ENCODE assay signal across 23 cellular contexts in the genomic region with DNA sequence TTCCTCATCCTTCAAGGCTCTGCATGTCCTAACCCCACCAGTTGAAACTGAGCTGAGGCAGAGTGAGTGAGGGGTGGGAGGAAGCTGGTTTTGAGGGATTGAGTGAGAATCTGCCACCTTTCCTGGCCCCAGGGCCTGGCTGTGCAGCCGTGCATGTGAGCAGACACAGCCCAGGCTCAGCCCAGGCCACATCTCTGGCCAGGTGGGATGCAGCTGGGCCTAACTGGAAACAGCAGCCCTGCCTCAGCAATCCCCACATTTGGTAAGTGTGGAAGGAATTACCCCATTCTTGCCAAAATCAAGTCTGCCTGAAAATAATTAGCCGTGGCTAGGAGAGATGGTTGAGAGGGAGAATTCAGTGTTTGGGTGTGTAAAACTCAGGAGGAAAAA.
"Had no signal": no experiment of that assay in that cellular context is flagged by ENCODE, and none has a peak within 500 bp of the region (broad histone marks: within the 10 kb centered on the region; RNA-seq: fewer than 3 reads in every experiment).

No MANE protein-coding gene starts in this region.

- H3K4me1 Mint-ChIP-seq: activated T-helper 17 cell treated with anti-CD3 and anti-CD28 coated beads, Interleukin-2, amount 50 U/mL, for 72 hours; central memory CD8-positive, alpha-beta T cell; natural killer cell had no signal

- H3K9me3 Mint-ChIP-seq: activated CD4-positive, alpha-beta T cell treated with anti-CD3 and anti-CD28 coated beads, Interleukin-2, amount 10 ng/mL, durations not matched to agents 7 days and 5 days; activated CD8-positive, alpha-beta T cell treated with anti-CD3 and anti-CD28 coated beads for 36 hours; activated T-helper 17 cell treated with anti-CD3 and anti-CD28 coated beads, Interleukin-2, amount 50 U/mL, for 72 hours; central memory CD8-positive, alpha-beta T cell; effector memory CD8-positive, alpha-beta T cell; natural killer cell; T-helper 2 cell treated with Interferon-gamma antibody and Interleukin-4, amounts not matched to agents 5 μg/mL and 100 μg/mL, for 36 hours had no signal

- H3K36me3 ChIP-seq: breast epithelium, ovary, WERI-Rb-1 had no signal

- H3K4me3 Mint-ChIP-seq: activated CD4-positive, alpha-beta T cell treated with anti-CD3 and anti-CD28 coated beads, Interleukin-2, amount 10 ng/mL, durations not matched to agents 7 days and 5 days; activated CD8-positive, alpha-beta T cell treated with anti-CD3 and anti-CD28 coated beads for 36 hours; activated naive CD8-positive, alpha-beta T cell; activated T-helper 17 cell treated with anti-CD3 and anti-CD28 coated beads, Interleukin-2, amount 50 U/mL, for 72 hours; central memory CD8-positive, alpha-beta T cell; effector memory CD8-positive, alpha-beta T cell; natural killer cell; T-helper 2 cell treated with Interferon-gamma antibody and Interleukin-4, amounts not matched to agents 5 μg/mL and 100 μg/mL, for 36 hours had no signal

- DNase-seq: activated CD4-positive, alpha-beta T cell treated with anti-CD3 and anti-CD28 coated beads, Interleukin-2, amount 10 ng/mL, durations not matched to agents 7 days and 5 days; activated CD4-positive, CD25-positive, alpha-beta regulatory T cell treated with anti-CD3 and anti-CD28 coated beads, Interleukin-2, amount 50 U/mL, for 72 hours; activated CD8-positive, alpha-beta T cell treated with anti-CD3 and anti-CD28 coated beads for 36 hours; activated naive CD4-positive, alpha-beta T cell; activated T-cell treated with anti-CD3 and anti-CD28 coated beads, Interleukin-2, amount 50 U/mL, for 1 hour; effector memory CD8-positive, alpha-beta T cell; left ventricle myocardium superior; mammary epithelial cell; midbrain; natural killer cell; ovary; stomach; WERI-Rb-1 had no signal

- H3K27me3 ChIP-seq: breast epithelium, heart left ventricle, ovary, stomach, suprapubic skin, tibial nerve had no signal

- H3K27ac Mint-ChIP-seq: activated CD4-positive, alpha-beta T cell treated with anti-CD3 and anti-CD28 coated beads, Interleukin-2, amount 10 ng/mL, durations not matched to agents 7 days and 5 days; activated CD8-positive, alpha-beta T cell treated with anti-CD3 and anti-CD28 coated beads for 36 hours; activated naive CD8-positive, alpha-beta T cell; activated T-helper 17 cell treated with anti-CD3 and anti-CD28 coated beads, Interleukin-2, amount 50 U/mL, for 72 hours; effector memory CD8-positive, alpha-beta T cell; natural killer cell; T-helper 2 cell treated with Interferon-gamma antibody and Interleukin-4, amounts not matched to agents 5 μg/mL and 100 μg/mL, for 36 hours had no signal

- H3K27ac ChIP-seq: heart left ventricle, ovary, prostate gland, stomach, suprapubic skin, WERI-Rb-1 had no signal

- H3K4me1 ChIP-seq: breast epithelium, prostate gland had no signal

- H3K9me3 ChIP-seq: breast epithelium, heart left ventricle, ovary, prostate gland, stomach, suprapubic skin, tibial nerve had no signal

- H3K36me3 Mint-ChIP-seq: natural killer cell had no signal

- H3K4me3 ChIP-seq: breast epithelium, heart left ventricle, ovary, prostate gland, stomach, suprapubic skin, tibial nerve had no signal

- ATAC-seq: activated CD8-positive, alpha-beta T cell treated with anti-CD3 and anti-CD28 coated beads for 36 hours; activated T-helper 17 cell treated with anti-CD3 and anti-CD28 coated beads, Interleukin-2, amount 50 U/mL, for 72 hours; effector memory CD8-positive, alpha-beta T cell; esophagus mucosa; left ventricle myocardium superior; natural killer cell had no signal

- H3K27me3 Mint-ChIP-seq: activated CD4-positive, alpha-beta T cell treated with anti-CD3 and anti-CD28 coated beads, Interleukin-2, amount 10 ng/mL, durations not matched to agents 7 days and 5 days; activated CD8-positive, alpha-beta T cell treated with anti-CD3 and anti-CD28 coated beads for 36 hours; activated naive CD8-positive, alpha-beta T cell; activated T-helper 17 cell treated with anti-CD3 and anti-CD28 coated beads, Interleukin-2, amount 50 U/mL, for 72 hours; central memory CD8-positive, alpha-beta T cell; effector memory CD8-positive, alpha-beta T cell had no signal
